Comparison of ENCODE assay signal across 20 cellular contexts in genomic region chr3:194380300-194380699, GRCh38. TPM values are rescaled to one million over a fixed set of nuclear protein-coding genes. Genes with fewer than 3 reads are reported as not detected.
DNase-seq lines count a peak whose midpoint lies in the region; ATAC-seq and TF ChIP-seq lines count a peak whose summit lies in the region.
"Had no signal": no experiment of that assay in that cellular context is flagged by ENCODE, and none has a peak within 500 bp of the region (broad histone marks: within the 10 kb centered on the region; RNA-seq: fewer than 3 reads in every experiment).

No MANE protein-coding gene starts in this region.

- H3K27ac ChIP-seq in Peyer's patch: no peak overlapping the region
- H3K27ac ChIP-seq in neural cell (ENCODE audit: low read length): no peak overlapping the region
- H3K27ac ChIP-seq: SJCRH30 had no signal

- H3K9ac ChIP-seq in neural cell (ENCODE audit: low read length): no peak overlapping the region

- H2AFZ ChIP-seq in neural cell (ENCODE audit: low read depth, low read length): no peak overlapping the region

- H3K27me3 ChIP-seq in Peyer's patch: no peaks in the 10 kb centered on the region
- no peaks in the 10 kb centered on the region for H3K27me3 ChIP-seq in neural cell (ENCODE audit: insufficient read depth, low read depth, low read length)
- H3K27me3 ChIP-seq: SJCRH30 had no signal

- no peak for TF ChIP-seq POLR2A in Peyer's patch (IDR thresholded peaks at IDR 0.05)

- H3K9me3 ChIP-seq in Peyer's patch (no peaks in the 10 kb centered on the region), neural cell (ENCODE audit: low read length) (no peaks in the 10 kb centered on the region)
- H3K9me3 ChIP-seq: SJCRH30 had no signal

- no peaks in the 10 kb centered on the region for H3K36me3 ChIP-seq in Peyer's patch
- H3K36me3 ChIP-seq in neural cell (ENCODE audit: insufficient read depth, low read length): no peaks in the 10 kb centered on the region
- H3K36me3 ChIP-seq: SJCRH30 had no signal

- no peaks in the 10 kb centered on the region for H3K79me2 ChIP-seq in neural cell (replicated peaks; ENCODE audit: insufficient read depth, low read length)

- no peaks in the 10 kb centered on the region for H3K4me1 ChIP-seq in Peyer's patch
- H3K4me1 ChIP-seq: SJCRH30 had no signal

- no peaks in the 10 kb centered on the region for H3F3A ChIP-seq in neural cell (ENCODE audit: insufficient read depth, low read length, poor library complexity, severe bottlenecking)

- TF ChIP-seq EP300 in neural cell (conservative IDR thresholded peaks at IDR 0.05; ENCODE audit: poor library complexity, severe bottlenecking): peak; percentile 21

- no peak overlapping the region for H3K4me2 ChIP-seq in neural cell (ENCODE audit: low read length)

- H3K9me2 ChIP-seq in neural cell (ENCODE audit: insufficient read depth, low read length): no peaks in the 10 kb centered on the region

- H3K4me3 ChIP-seq in Peyer's patch (no peak overlapping the region), neural cell (ENCODE audit: low read length) (peak overlapping the region; percentile 17)
- H3K4me3 ChIP-seq: SJCRH30 had no signal

- peak; percentile 36 for DNase-seq in activated effector memory CD4-positive, alpha-beta T cell treated with anti-CD3 and anti-CD28 coated beads, Interleukin-2, amount 50 U/mL, for 16 hours
- no peak for DNase-seq in activated effector memory CD4-positive, alpha-beta T cell treated with Interleukin-2 at 50 U/mL for 16 hours
- DNase-seq in Peyer's patch (peak in 2 of 3 donors; percentile 19 to 26), GM19240 (ENCODE audit: insufficient read length, low spot score) (no peak)
- DNase-seq: CD4-positive, CD25-positive, alpha-beta regulatory T cell; EL; GF-D8; Kasumi-1; NCI-H2029; NCI-H2171; NCI-H446 treated with DMSO at 0.1 percent for 48 hours; NCI-H526 treated with DMSO at 0.1 percent for 48 hours; SJCRH30 had no signal

- no peaks in the 10 kb centered on the region for H4K20me1 ChIP-seq in neural cell (ENCODE audit: insufficient read depth)

- TF ChIP-seq CTCF in Peyer's patch (IDR thresholded peaks at IDR 0.05): no peak
- no peak for TF ChIP-seq CTCF in neural cell (IDR thresholded peaks at IDR 0.05; ENCODE audit: poor library complexity, severe bottlenecking)

- TF ChIP-seq RAD21 in neural cell (conservative IDR thresholded peaks at IDR 0.05): no peak

- ATAC-seq in GM18870 (IDR thresholded peaks at IDR 0.05; ENCODE audit: unreplicated experiment): no peak
- ATAC-seq in HG03039 (IDR thresholded peaks at IDR 0.05; ENCODE audit: unreplicated experiment): no peak
- ATAC-seq: Panc1 had no signal

TF ChIP-seq in neural cell, 6 proteins besides CTCF, POLR2A, EP300 and RAD21:
- TF ChIP-seq SMC3 (conservative IDR thresholded peaks at IDR 0.05; ENCODE audit: poor library complexity) (no peak), TAF1 (IDR thresholded peaks at IDR 0.05; ENCODE audit: low read depth) (no peak), MXI1 (conservative IDR thresholded peaks at IDR 0.05; ENCODE audit: poor library complexity, severe bottlenecking) (no peak), REST (IDR thresholded peaks at IDR 0.05; ENCODE audit: borderline replicate concordance) (no peak), EZH2 (IDR thresholded peaks at IDR 0.05; ENCODE audit: borderline replicate concordance, insufficient read depth, low read length, poor library complexity, severe bottlenecking) (no peak), POLR2AphosphoS5 (IDR thresholded peaks at IDR 0.05) (no peak)

RNA-seq across cellular contexts. Expression of gene LRRC15, which starts 10.8 kb away (rescaled TPM):
- total RNA-seq in Peyer's patch: under 1 TPM in 1 of 4 donors, not detected in 3; 0.28 TPM
- not detected in 2 replicates for polyA plus RNA-seq in neural cell
- polyA minus RNA-seq in neural cell: not detected in 2 replicates
- total RNA-seq: CD4-positive, CD25-positive, alpha-beta regulatory T cell; MCF 10A had no signal
- polyA plus RNA-seq: CD4-positive, CD25-positive, alpha-beta regulatory T cell had no signal

RNA-seq across cellular contexts. Expression of gene GP5, which starts 18.8 kb away (rescaled TPM):
- not detected for total RNA-seq in Peyer's patch
- polyA plus RNA-seq in neural cell: 0.14 and 0.16 TPM in 2 replicates
- polyA minus RNA-seq in neural cell: 0.35 and 0.49 TPM in 2 replicates
- total RNA-seq: H4, MCF 10A, SJCRH30 had no signal
- polyA plus RNA-seq: BJ had no signal

RNA-seq across cellular contexts. Expression of gene CPN2, which starts 29.2 kb away (rescaled TPM):
- total RNA-seq in Peyer's patch: not detected
- polyA plus RNA-seq in neural cell: not detected in 2 replicates
- polyA minus RNA-seq in neural cell: not detected in 2 replicates
- total RNA-seq: CD4-positive, CD25-positive, alpha-beta regulatory T cell; H4; MCF 10A; SJCRH30 had no signal
- polyA plus RNA-seq: BJ; CD4-positive, CD25-positive, alpha-beta regulatory T cell had no signal

Comparison
In these comparisons a context has a peak if more than half of its experiments do, and no peak if none do; other contexts are left out.
1. DNase-seq: peak in activated effector memory CD4-positive, alpha-beta T cell treated with anti-CD3 and anti-CD28 coated beads, Interleukin-2, amount 50 U/mL, for 16 hours (single experiment) and Peyer's patch (2 of 3); none in activated effector memory CD4-positive, alpha-beta T cell treated with Interleukin-2 at 50 U/mL for 16 hours (single experiment) and GM19240 (single experiment).